ENCODE assay signal across 16 cellular contexts in genomic region chr12:18546399-18546798, GRCh38.
DNase-seq lines count a peak whose midpoint lies in the region; ATAC-seq, FAIRE-seq and TF ChIP-seq lines count a peak whose summit lies in the region.
"Had no signal": no experiment of that assay in that cellular context is flagged by ENCODE, and none has a peak within 500 bp of the region (broad histone marks: within the 10 kb centered on the region; RNA-seq: fewer than 3 reads in every experiment).

No MANE protein-coding gene starts in this region.

- TF ChIP-seq EP300 in gastroesophageal sphincter (IDR thresholded peaks at IDR 0.05), result no peak
- TF ChIP-seq EP300 in upper lobe of left lung (IDR thresholded peaks at IDR 0.05), result no peak

- DNase-seq in MCF 10A (ENCODE audit: unreplicated experiment) (peak; percentile 38), breast epithelium (ENCODE audit: low spot score in 2 of 2) (no peak), adipocyte (ENCODE audit: low read depth) (peak; percentile 87), upper lobe of left lung (no peak), A673 (ENCODE audit: low spot score) (no peak), RCC 7860 (ENCODE audit: low spot score) (no peak)
- DNase-seq: ACHN; activated T-cell treated with anti-CD3 and anti-CD28 coated beads, Interleukin-2, amount 50 U/mL, for 1 hour; MM.1S; NCI-H82; spleen; trophoblast cell had no signal

- no peaks in the 10 kb centered on the region for H3K27me3 Mint-ChIP-seq in MCF 10A (ENCODE audit: insufficient read depth, unreplicated experiment)
- no peaks in the 10 kb centered on the region for H3K27me3 Mint-ChIP-seq in activated T-helper 17 cell treated with anti-CD3 and anti-CD28 coated beads, Interleukin-2, amount 50 U/mL, for 72 hours
- H3K27me3 Mint-ChIP-seq: natural killer cell treated with Interleukin-12 subunit alpha and Interleukin-12 subunit beta and Interleukin-15 and Interleukin-18, amount 100 ng/mL, for 72 hours had no signal

- TF ChIP-seq CTCF in MCF 10A (IDR thresholded peaks at IDR 0.05; ENCODE audit: unreplicated experiment) (no peak), breast epithelium (IDR thresholded peaks at IDR 0.05) (no peak), gastroesophageal sphincter (IDR thresholded peaks at IDR 0.05) (no peak), upper lobe of left lung (IDR thresholded peaks at IDR 0.05) (no peak), A673 (conservative IDR thresholded peaks at IDR 0.05; ENCODE audit: low read depth, low read length) (no peak)

- WGBS in gastroesophageal sphincter (ENCODE audit: low coverage in 1 of 2), 2 donors, result 75% methylated on average over 1 of the region's 1 CpG; no CpG with 5 or more reads in 1 of the 2 donors
- WGBS in upper lobe of left lung, 2 donors, result 86 to 100% methylated on average over 1 of the region's 1 CpG

- no peaks in the 10 kb centered on the region for H3K4me1 ChIP-seq in breast epithelium
- H3K4me1 ChIP-seq in adipocyte (ENCODE audit: control insufficient read depth, insufficient read depth, low read length), result peaks cover 12% of the 10 kb centered on the region
- H3K4me1 ChIP-seq in gastroesophageal sphincter, result peaks cover 0 to 14% (median 4%) of the 10 kb centered on the region in 3 donors
- peaks cover 0 to 11% (median 0%) of the 10 kb centered on the region in 4 donors for H3K4me1 ChIP-seq in upper lobe of left lung
- no peaks in the 10 kb centered on the region for H3K4me1 ChIP-seq in A673 (ENCODE audit: insufficient read depth, low read length, poor library complexity, severe bottlenecking)
- H3K4me1 ChIP-seq: spleen had no signal

- no peak overlapping the region for H3K9ac ChIP-seq in adipocyte (ENCODE audit: low read length)

- H3K36me3 ChIP-seq in breast epithelium (no peaks in the 10 kb centered on the region), adipocyte (ENCODE audit: control insufficient read depth, insufficient read depth, low read length, severe bottlenecking) (no peaks in the 10 kb centered on the region), gastroesophageal sphincter (no peaks in the 10 kb centered on the region), upper lobe of left lung (no peaks in the 10 kb centered on the region), A673 (ENCODE audit: insufficient read depth, low read length, poor library complexity, severe bottlenecking) (no peaks in the 10 kb centered on the region)
- H3K36me3 ChIP-seq: spleen had no signal

- H3K27ac ChIP-seq in breast epithelium (no peak overlapping the region), gastroesophageal sphincter (no peak overlapping the region), upper lobe of left lung (no peak overlapping the region), A673 (ENCODE audit: low read depth, low read length, poor library complexity, severe bottlenecking) (no peak overlapping the region)
- H3K27ac ChIP-seq: SK-N-MC, spleen had no signal

- H3K4me3 Mint-ChIP-seq in MCF 10A (ENCODE audit: unreplicated experiment), result no peak overlapping the region
- H3K4me3 Mint-ChIP-seq in activated T-helper 17 cell treated with anti-CD3 and anti-CD28 coated beads, Interleukin-2, amount 50 U/mL, for 72 hours, result no peak overlapping the region
- H3K4me3 Mint-ChIP-seq: natural killer cell treated with Interleukin-12 subunit alpha and Interleukin-12 subunit beta and Interleukin-15 and Interleukin-18, amount 100 ng/mL, for 72 hours had no signal

- no peaks in the 10 kb centered on the region for H3K9me3 ChIP-seq in breast epithelium
- H3K9me3 ChIP-seq in adipocyte (ENCODE audit: control insufficient read depth, low read length), result no peaks in the 10 kb centered on the region
- H3K9me3 ChIP-seq in gastroesophageal sphincter, result no peaks in the 10 kb centered on the region
- no peaks in the 10 kb centered on the region for H3K9me3 ChIP-seq in upper lobe of left lung
- H3K9me3 ChIP-seq in A673 (ENCODE audit: low read depth, low read length, poor library complexity, severe bottlenecking), result no peaks in the 10 kb centered on the region

- TF ChIP-seq POLR2A in breast epithelium (IDR thresholded peaks at IDR 0.05) (no peak), gastroesophageal sphincter (IDR thresholded peaks at IDR 0.05) (no peak), upper lobe of left lung (IDR thresholded peaks at IDR 0.05) (no peak)

- no peaks in the 10 kb centered on the region for H3K9me3 Mint-ChIP-seq in MCF 10A (ENCODE audit: unreplicated experiment)
- no peaks in the 10 kb centered on the region for H3K9me3 Mint-ChIP-seq in activated T-helper 17 cell treated with anti-CD3 and anti-CD28 coated beads, Interleukin-2, amount 50 U/mL, for 72 hours

- H3K36me3 Mint-ChIP-seq in MCF 10A (ENCODE audit: insufficient read depth, unreplicated experiment), result no peaks in the 10 kb centered on the region
- H3K36me3 Mint-ChIP-seq in activated T-helper 17 cell treated with anti-CD3 and anti-CD28 coated beads, Interleukin-2, amount 50 U/mL, for 72 hours (ENCODE audit: low read depth), result no peaks in the 10 kb centered on the region

- intact Hi-C loops in MCF 10A (cut with micrococcal nuclease) (no loop called here), breast epithelium (cut with DNase I; ENCODE audit: low total_unique reads) (no loop called here), A673 (cut with micrococcal nuclease; ENCODE audit: unreplicated experiment) (no loop called here)

- POLR2A ChIA-PET in MCF 10A (lab: Yijun Ruan, JAX) (interaction anchor here (1.2 kb wide), 1 partner anchor 54 kb away, joined by 4 read pairs; no protein-coding TSS in a partner anchor), A673 (lab: Charles Lee; ENCODE audit: low non-redundant PET) (no interaction called here)

- FAIRE-seq in RCC 7860 (lab: Jason Lieb, UNC), result no peak

- ATAC-seq in gastroesophageal sphincter (peak; percentile 62), upper lobe of left lung (ENCODE audit: low FRiP score in 2 of 2) (peak; percentile 40 to 49)
- ATAC-seq in activated T-helper 17 cell treated with anti-CD3 and anti-CD28 coated beads, Interleukin-2, amount 50 U/mL, for 72 hours (replicated peaks), result no peak
- ATAC-seq: natural killer cell treated with Interleukin-12 subunit alpha and Interleukin-12 subunit beta and Interleukin-15 and Interleukin-18, amount 100 ng/mL, for 72 hours had no signal

- H3K27me3 ChIP-seq in breast epithelium (no peaks in the 10 kb centered on the region), adipocyte (replicated peaks; ENCODE audit: control insufficient read depth, insufficient read depth, low read length) (no peaks in the 10 kb centered on the region), gastroesophageal sphincter (no peaks in the 10 kb centered on the region), upper lobe of left lung (no peaks in the 10 kb centered on the region), A673 (replicated peaks; ENCODE audit: insufficient read depth, low read depth, low read length, poor library complexity) (no peaks in the 10 kb centered on the region)
- H3K27me3 ChIP-seq: spleen had no signal

- H3K4me3 ChIP-seq in breast epithelium (no peak overlapping the region), adipocyte (ENCODE audit: low read length) (no peak overlapping the region), gastroesophageal sphincter (no peak overlapping the region), upper lobe of left lung (no peak overlapping the region), A673 (ENCODE audit: low read depth, low read length, poor library complexity, severe bottlenecking) (no peak overlapping the region)
- H3K4me3 ChIP-seq: SK-N-MC, spleen had no signal

- CTCF ChIA-PET in MCF 10A (lab: Yijun Ruan, JAX), result no interaction called here
- CTCF ChIA-PET in A673 (lab: Charles Lee), result no interaction called here

- peaks cover 5% of the 10 kb centered on the region for H3K4me1 Mint-ChIP-seq in MCF 10A (ENCODE audit: insufficient read depth, unreplicated experiment)
- H3K4me1 Mint-ChIP-seq in activated T-helper 17 cell treated with anti-CD3 and anti-CD28 coated beads, Interleukin-2, amount 50 U/mL, for 72 hours, result no peaks in the 10 kb centered on the region

- no peak overlapping the region for H3K27ac Mint-ChIP-seq in MCF 10A (ENCODE audit: low read depth, unreplicated experiment)
- no peak overlapping the region for H3K27ac Mint-ChIP-seq in activated T-helper 17 cell treated with anti-CD3 and anti-CD28 coated beads, Interleukin-2, amount 50 U/mL, for 72 hours
- H3K27ac Mint-ChIP-seq: natural killer cell treated with Interleukin-12 subunit alpha and Interleukin-12 subunit beta and Interleukin-15 and Interleukin-18, amount 100 ng/mL, for 72 hours had no signal

- BruUV-seq in MCF 10A (replicated peaks; lab: Mats Ljungman, UMichigan), result no TSS peak
- BruUV-seq in A673 (replicated peaks; lab: Mats Ljungman, UMichigan), result no TSS peak

Comparison
In these comparisons a context has a peak if more than half of its experiments do, and no peak if none do; other contexts are left out.
1. DNase-seq: peak in MCF 10A (single experiment) and adipocyte (single experiment); none in breast epithelium (0 of 2), upper lobe of left lung (0 of 2), A673 (single experiment) and RCC 7860 (single experiment).